ENCODE assay signal across 8 cellular contexts in the genomic region with DNA sequence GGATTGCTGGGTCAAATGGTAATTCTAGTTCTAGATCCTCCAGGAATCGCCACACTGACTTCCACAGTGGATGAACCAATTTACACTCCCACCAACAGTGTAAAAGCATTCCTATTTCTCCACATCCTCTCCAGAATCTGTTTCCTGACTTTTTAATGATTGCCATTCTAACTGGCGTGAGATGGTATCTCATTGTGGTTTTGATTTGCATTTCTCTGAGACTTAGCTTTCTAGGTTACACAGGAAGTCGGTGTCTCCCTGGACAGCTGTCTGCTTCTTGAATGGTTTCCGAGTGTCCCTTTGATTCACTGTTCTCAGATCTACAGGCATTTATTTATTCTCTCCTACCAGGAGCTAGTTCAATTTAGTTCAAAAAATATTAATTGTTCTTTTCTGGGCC. TPM values are rescaled to one million over a fixed set of nuclear protein-coding genes. Genes with fewer than 3 reads are reported as not detected.
A peak's percentile ranks its signal among the peaks of the same experiment; 100 is the strongest.
DNase-seq lines count a peak whose midpoint lies in the region; ATAC-seq and TF ChIP-seq lines count a peak whose summit lies in the region.
"Not testable (repeated sequence)": the region's sequence is repeated elsewhere in the genome, so short reads cannot be mapped to it uniquely, and the experiment has no call there.

No MANE protein-coding gene starts in this region.

- H3K27me3 ChIP-seq in smooth muscle cell (ENCODE audit: low read depth), result not testable (repeated sequence)

- intact Hi-C loops in OCI-LY7 (cut with micrococcal nuclease; ENCODE audit: unreplicated experiment), result loop anchor here (10.0 kb wide), 1 partner anchor 783 kb away; no protein-coding TSS in a partner anchor

- H3K79me2 ChIP-seq in OCI-LY7 (ENCODE audit: insufficient read depth, low read depth, low read length), result not testable (repeated sequence)
- H3K79me2 ChIP-seq in smooth muscle cell (ENCODE audit: low read depth), result peaks cover 10% of the 10 kb centered on the region

- not testable (repeated sequence) for H4K20me1 ChIP-seq in OCI-LY7 (ENCODE audit: insufficient read depth, low read length); smooth muscle cell (ENCODE audit: low read depth)

- ATAC-seq in GM19043 (IDR thresholded peaks at IDR 0.05; ENCODE audit: low read depth, unreplicated experiment), result peak; percentile 51
- ATAC-seq in GM21717 (IDR thresholded peaks at IDR 0.05; ENCODE audit: unreplicated experiment), result peak; percentile 58
- peak; percentile 52 for ATAC-seq in HG02973 (IDR thresholded peaks at IDR 0.05; ENCODE audit: unreplicated experiment)
- ATAC-seq in HG03432 (IDR thresholded peaks at IDR 0.05; ENCODE audit: unreplicated experiment), result peak; percentile 51

- H3K9me2 ChIP-seq in OCI-LY7 (ENCODE audit: insufficient read depth, low read length), result not testable (repeated sequence)

- H3K9ac ChIP-seq in smooth muscle cell (ENCODE audit: low read depth), result not testable (repeated sequence)

- H3K4me3 ChIP-seq in OCI-LY7 (ENCODE audit: low read depth, low read length, poor library complexity, severe bottlenecking); smooth muscle cell: not testable (repeated sequence)

- peaks cover 28% of the 10 kb centered on the region for H3K36me3 ChIP-seq in OCI-LY7 (ENCODE audit: insufficient read depth, low read length)
- not testable (repeated sequence) for H3K36me3 ChIP-seq in smooth muscle cell (ENCODE audit: low read depth)

- TF ChIP-seq CTCF in OCI-LY7 (conservative IDR thresholded peaks at IDR 0.05; ENCODE audit: low read length); smooth muscle cell (IDR thresholded peaks at IDR 0.05; ENCODE audit: borderline replicate concordance, insufficient read depth, poor library complexity, severe bottlenecking): not testable (repeated sequence)

- not testable (repeated sequence) for H3K27ac ChIP-seq in OCI-LY7 (ENCODE audit: low read depth, low read length, poor library complexity, severe bottlenecking)
- H3K27ac ChIP-seq in smooth muscle cell (ENCODE audit: low read depth), result peak overlapping the region; percentile 79

- CTCF ChIA-PET in OCI-LY7 (lab: Charles Lee; ENCODE audit: unreplicated experiment), result not testable (repeated sequence)

- DNase-seq in GF-D8 (lab: John Stamatoyannopoulos, UW), result peak; percentile 30
- DNase-seq in OCI-LY7 (ENCODE audit: low spot score), result peak; percentile 20
- DNase-seq in dermis blood vessel endothelial cell, result peak; percentile 33
- DNase-seq in smooth muscle cell (lab: John Stamatoyannopoulos, UW; ENCODE audit: unreplicated experiment), result not testable (repeated sequence)

- H3K9me3 ChIP-seq in OCI-LY7 (ENCODE audit: low read length); smooth muscle cell (replicated peaks; ENCODE audit: low read depth): not testable (repeated sequence)

- H3K4me1 ChIP-seq in OCI-LY7 (ENCODE audit: insufficient read depth, low read length, poor library complexity, severe bottlenecking), result not testable (repeated sequence)
- H3K4me1 ChIP-seq in smooth muscle cell (ENCODE audit: low read depth), result peaks cover 10% of the 10 kb centered on the region

- 23% methylated on average over 4 of the region's 4 CpGs for WGBS in smooth muscle cell (ENCODE audit: low lambda C conversion rate)

- peak overlapping the region; percentile 8; the same call in 1 of the 2 replicates for H3K4me2 ChIP-seq in OCI-LY7 (ENCODE audit: low read length)
- peak overlapping the region; percentile 11 for H3K4me2 ChIP-seq in smooth muscle cell

- H3F3A ChIP-seq in smooth muscle cell (ENCODE audit: low read depth), result not testable (repeated sequence)

- not testable (repeated sequence) for H2AFZ ChIP-seq in OCI-LY7 (ENCODE audit: low read length); smooth muscle cell (ENCODE audit: low read depth)

- not testable (repeated sequence) for BruUV-seq in OCI-LY7 (replicated peaks; lab: Mats Ljungman, UMichigan)

- POLR2A ChIA-PET in OCI-LY7 (lab: Charles Lee), result interaction anchor here (0.6 kb wide), 2 partner anchors 351 to 828 kb away, joined by 3 to 6 read pairs; no protein-coding TSS in a partner anchor

RNA-seq across cellular contexts. Expression of gene THUMPD2, which starts 51.0 kb away (rescaled TPM):
- total RNA-seq in OCI-LY7 (2014; rRNA removed; shearing (Covaris generic)), result 21.4 and 24.6 TPM in 2 replicates
- total RNA-seq in OCI-LY7 (2022) (18.3 and 18.4 TPM in 2 replicates), dermis blood vessel endothelial cell (6.5 and 7.0 TPM in 2 replicates), smooth muscle cell (18.6 and 18.8 TPM in 2 replicates)
- polyA plus RNA-seq in smooth muscle cell, result 13.1 and 14.5 TPM in 2 replicates
